In genomic region chr17:17426184-17426583, GRCh38 we compare ENCODE assay signal across 24 cellular contexts.
"Had no signal": no experiment of that assay in that cellular context is flagged by ENCODE, and none has a peak within 500 bp of the region (broad histone marks: within the 10 kb centered on the region; RNA-seq: fewer than 3 reads in every experiment).

No MANE protein-coding gene starts in this region.

- H3K36me3 Mint-ChIP-seq: activated naive CD4-positive, alpha-beta T cell treated with anti-CD3 and anti-CD28 coated beads, Interleukin-2, amount 10 ng/mL, durations not matched to agents 7 days and 5 days; activated naive CD8-positive, alpha-beta T cell had no signal

- ATAC-seq: esophagus mucosa had no signal

- FAIRE-seq: astrocyte, bronchial epithelial cell, frontal cortex had no signal

- H3K4me3 Mint-ChIP-seq: activated CD4-positive, alpha-beta T cell treated with anti-CD3 and anti-CD28 coated beads, Interleukin-2, amount 10 ng/mL, durations not matched to agents 7 days and 5 days; activated naive CD4-positive, alpha-beta T cell treated with anti-CD3 and anti-CD28 coated beads, Interleukin-2, amount 10 ng/mL, durations not matched to agents 7 days and 5 days; activated naive CD8-positive, alpha-beta T cell; central memory CD8-positive, alpha-beta T cell; dendritic cell treated with granulocyte-macrophage colony-stimulating factor and Interleukin-4, amounts not matched to agents 40 ng/mL and 50 ng/mL, for 4 days; endodermal cell had no signal

- H3K27me3 Mint-ChIP-seq: activated naive CD8-positive, alpha-beta T cell; central memory CD8-positive, alpha-beta T cell; dendritic cell treated with granulocyte-macrophage colony-stimulating factor and Interleukin-4, amounts not matched to agents 40 ng/mL and 50 ng/mL, for 4 days had no signal

- H3K4me1 Mint-ChIP-seq: activated naive CD4-positive, alpha-beta T cell treated with anti-CD3 and anti-CD28 coated beads, Interleukin-2, amount 10 ng/mL, durations not matched to agents 7 days and 5 days; central memory CD8-positive, alpha-beta T cell had no signal

- DNase-seq: activated CD4-positive, alpha-beta T cell treated with anti-CD3 and anti-CD28 coated beads for 4 hours; activated CD4-positive, alpha-beta T cell treated with anti-CD3 and anti-CD28 coated beads, Interleukin-2, amount 10 ng/mL, durations not matched to agents 7 days and 5 days; activated CD4-positive, alpha-beta T cell treated with anti-CD3 and anti-CD28 coated beads, Interleukin-2, amount 50 U/mL, for 4 hours; activated CD4-positive, CD25-positive, alpha-beta regulatory T cell; activated CD4-positive, CD25-positive, alpha-beta regulatory T cell treated with anti-CD3 and anti-CD28 coated beads, Interleukin-2, amount 50 U/mL, for 72 hours; activated effector memory CD4-positive, alpha-beta T cell treated with anti-CD3 and anti-CD28 coated beads, Interleukin-2, amount 50 U/mL, for 16 hours; activated naive CD4-positive, alpha-beta T cell treated with anti-CD3 and anti-CD28 coated beads, Interleukin-2, amount 10 ng/mL, durations not matched to agents 7 days and 5 days; activated T-cell treated with anti-CD3 and anti-CD28 coated beads, Interleukin-2, amount 50 U/mL, for 1 hour; amniotic stem cell; anterior cingulate cortex; brain microvascular endothelial cell; dorsolateral prefrontal cortex; effector memory CD4-positive, alpha-beta T cell; endodermal cell; head of caudate nucleus; T-helper 2 cell had no signal

- H3K27ac Mint-ChIP-seq: activated CD4-positive, alpha-beta T cell treated with anti-CD3 and anti-CD28 coated beads, Interleukin-2, amount 10 ng/mL, durations not matched to agents 7 days and 5 days; activated naive CD4-positive, alpha-beta T cell treated with anti-CD3 and anti-CD28 coated beads, Interleukin-2, amount 10 ng/mL, durations not matched to agents 7 days and 5 days; activated naive CD8-positive, alpha-beta T cell; activated T-helper 2 cell treated with anti-CD3 and anti-CD28 coated beads, Interferon-gamma antibody, Interleukin-2, Interleukin-4, amounts not matched to agents 10 μg/mL and 5 μg/mL and 100 μg/mL, durations not matched to agents 14 hours and 24 hours and 36 hours; dendritic cell treated with granulocyte-macrophage colony-stimulating factor and Interleukin-4, amounts not matched to agents 40 ng/mL and 50 ng/mL, for 4 days; endodermal cell had no signal

- H3K9me3 Mint-ChIP-seq: activated T-helper 2 cell treated with anti-CD3 and anti-CD28 coated beads, Interferon-gamma antibody, Interleukin-2, Interleukin-4, amounts not matched to agents 10 μg/mL and 5 μg/mL and 100 μg/mL, durations not matched to agents 14 hours and 24 hours and 36 hours; central memory CD8-positive, alpha-beta T cell had no signal
